Comparison of ENCODE assay signal across 9 cellular contexts in the genomic region with DNA sequence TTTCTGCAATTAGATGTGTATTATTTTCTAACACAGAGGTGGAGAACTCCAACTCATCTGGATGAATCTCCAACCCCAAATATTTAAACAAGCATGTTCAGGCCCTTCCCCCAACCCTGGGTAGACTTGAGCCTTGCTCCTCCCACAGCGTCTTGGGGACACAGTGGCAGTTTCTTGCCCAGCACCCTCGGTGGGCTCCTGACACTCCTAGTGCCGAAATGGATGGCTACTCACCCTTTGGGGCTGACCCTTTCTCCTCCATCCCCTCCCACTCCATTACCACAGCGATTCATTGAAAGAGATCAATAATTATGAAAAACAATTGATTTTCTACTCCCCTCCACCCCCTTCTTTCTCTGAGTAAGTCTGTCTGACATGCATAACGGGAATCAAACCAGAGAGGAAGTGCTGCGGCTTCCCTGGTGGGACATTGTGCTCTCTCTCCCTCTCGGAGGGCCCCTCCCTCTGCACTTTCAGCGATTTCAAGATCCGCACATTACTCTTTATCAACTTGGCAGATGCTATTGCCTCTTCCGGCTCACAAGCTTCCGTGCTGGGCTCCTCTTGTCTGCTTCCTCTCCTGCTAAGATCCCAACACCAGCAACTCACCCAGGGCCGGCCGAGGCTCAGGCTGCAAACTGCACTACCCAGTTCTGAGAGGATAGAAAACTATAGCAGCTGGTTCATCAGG.
A peak's percentile ranks its signal among the peaks of the same experiment; 100 is the strongest.
DNase-seq lines count a peak whose midpoint lies in the region; ATAC-seq and TF ChIP-seq lines count a peak whose summit lies in the region.
"Had no signal": no experiment of that assay in that cellular context is flagged by ENCODE, and none has a peak within 500 bp of the region (broad histone marks: within the 10 kb centered on the region; RNA-seq: fewer than 3 reads in every experiment).

No MANE protein-coding gene starts in this region.

- peak overlapping the region; percentile 28 for H3K4me3 ChIP-seq in effector memory CD4-positive, alpha-beta T cell (ENCODE audit: insufficient read depth, low read depth, low read length, poor library complexity, severe bottlenecking)
- peak overlapping the region in 2 of 4 donors; percentile 9 to 11 for H3K4me3 ChIP-seq in tibial nerve

- TF ChIP-seq CTCF in WTC11 (IDR thresholded peaks at IDR 0.05) (no peak), nephron (IDR thresholded peaks at IDR 0.05; ENCODE audit: unreplicated experiment in 3 of 3) (no peak), tibial nerve (IDR thresholded peaks at IDR 0.05) (no peak)

- ATAC-seq in WTC11 (peak; percentile 69), HG03469 (IDR thresholded peaks at IDR 0.05; ENCODE audit: unreplicated experiment) (no peak)

- peak in 1 of 2 donors; percentile 49 for TF ChIP-seq EP300 in tibial nerve (IDR thresholded peaks at IDR 0.05)

- H3K9me3 Mint-ChIP-seq in WTC11 (peaks cover 8% of the 10 kb centered on the region), nephron (peaks cover 3% of the 10 kb centered on the region)

- H3K9me3 ChIP-seq in effector memory CD4-positive, alpha-beta T cell (ENCODE audit: control insufficient read depth, low read length), result no peaks in the 10 kb centered on the region
- H3K9me3 ChIP-seq in tibial nerve, result peaks cover 0 to 5% (median 0%) of the 10 kb centered on the region in 4 donors

- CTCF ChIA-PET in WTC11 (lab: Charles Lee), result interaction anchor here (0.5 to 3.5 kb wide), 7 partner anchors 11 to 225 kb away, joined by 3 to 31 read pairs (median 5); no protein-coding TSS in a partner anchor

- H3K27ac ChIP-seq in effector memory CD4-positive, alpha-beta T cell (ENCODE audit: insufficient read depth, low read length, poor library complexity, severe bottlenecking), result no peak overlapping the region
- H3K27ac ChIP-seq in tibial nerve, result peak overlapping the region in 1 of 4 donors; percentile 22
- H3K27ac ChIP-seq: 22Rv1 had no signal

- 4 to 6% methylated on average over 13 of the region's 13 CpGs for WGBS in tibial nerve, 2 donors

- no peaks in the 10 kb centered on the region for H3K27me3 ChIP-seq in effector memory CD4-positive, alpha-beta T cell (replicated peaks; ENCODE audit: control insufficient read depth, insufficient read depth, low read length, poor library complexity, severe bottlenecking)
- no peaks in the 10 kb centered on the region for H3K27me3 ChIP-seq in tibial nerve

- TF ChIP-seq POLR2A in tibial nerve (IDR thresholded peaks at IDR 0.05), result no peak

- H3K4me1 ChIP-seq in effector memory CD4-positive, alpha-beta T cell (ENCODE audit: control insufficient read depth, insufficient read depth, low read length, poor library complexity, severe bottlenecking), result peaks cover 7% of the 10 kb centered on the region
- peaks cover 0 to 13% (median 2%) of the 10 kb centered on the region in 4 donors for H3K4me1 ChIP-seq in tibial nerve

- no peaks in the 10 kb centered on the region for H3K36me3 Mint-ChIP-seq in WTC11
- H3K36me3 Mint-ChIP-seq in nephron (ENCODE audit: low read depth), result no peaks in the 10 kb centered on the region

- H3K27me3 Mint-ChIP-seq in WTC11 (ENCODE audit: low read depth) (no peaks in the 10 kb centered on the region; the same call in 1 of the 2 replicates), nephron (ENCODE audit: low read depth) (peaks cover 8% of the 10 kb centered on the region)

- H3K27ac Mint-ChIP-seq in WTC11 (peak overlapping the region; percentile 12; the same call in 1 of the 2 replicates), nephron (peak overlapping the region; percentile 3 to 74 (median 62))

- H3K36me3 ChIP-seq in effector memory CD4-positive, alpha-beta T cell (ENCODE audit: control insufficient read depth, insufficient read depth, low read length), result no peaks in the 10 kb centered on the region
- no peaks in the 10 kb centered on the region for H3K36me3 ChIP-seq in tibial nerve

- POLR2A ChIA-PET in WTC11 (lab: Charles Lee), result no interaction called here

- peak; percentile 76 for DNase-seq in SIG-M5 treated with dmso at 0.1 percent for 504 hours (lab: John Stamatoyannopoulos, UW; ENCODE audit: unreplicated experiment)
- DNase-seq in SIG-M5 (lab: John Stamatoyannopoulos, UW), result no peak
- peak; percentile 15 for DNase-seq in WTC11 (ENCODE audit: low spot score)
- peak in 2 of 3 donors; percentile 5 to 6 for DNase-seq in effector memory CD4-positive, alpha-beta T cell
- peak; percentile 22 to 31 for DNase-seq in tibial nerve (ENCODE audit: low spot score in 2 of 2)
- DNase-seq in NCI-H748 treated with DMSO at 0.1 percent for 48 hours (lab: John Stamatoyannopoulos, UW), result no peak

- H3K4me3 Mint-ChIP-seq in WTC11, result peak overlapping the region; percentile 66
- H3K4me3 Mint-ChIP-seq in nephron, result peak overlapping the region; percentile 73 to 75 (median 74)

- H3K4me1 Mint-ChIP-seq in WTC11 (peaks cover 40% of the 10 kb centered on the region), nephron (peaks cover 13% of the 10 kb centered on the region)

TF ChIP-seq in WTC11, 78 proteins besides CTCF, POLR2A, EP300 and RAD21:
- TF ChIP-seq, protein P1, sequence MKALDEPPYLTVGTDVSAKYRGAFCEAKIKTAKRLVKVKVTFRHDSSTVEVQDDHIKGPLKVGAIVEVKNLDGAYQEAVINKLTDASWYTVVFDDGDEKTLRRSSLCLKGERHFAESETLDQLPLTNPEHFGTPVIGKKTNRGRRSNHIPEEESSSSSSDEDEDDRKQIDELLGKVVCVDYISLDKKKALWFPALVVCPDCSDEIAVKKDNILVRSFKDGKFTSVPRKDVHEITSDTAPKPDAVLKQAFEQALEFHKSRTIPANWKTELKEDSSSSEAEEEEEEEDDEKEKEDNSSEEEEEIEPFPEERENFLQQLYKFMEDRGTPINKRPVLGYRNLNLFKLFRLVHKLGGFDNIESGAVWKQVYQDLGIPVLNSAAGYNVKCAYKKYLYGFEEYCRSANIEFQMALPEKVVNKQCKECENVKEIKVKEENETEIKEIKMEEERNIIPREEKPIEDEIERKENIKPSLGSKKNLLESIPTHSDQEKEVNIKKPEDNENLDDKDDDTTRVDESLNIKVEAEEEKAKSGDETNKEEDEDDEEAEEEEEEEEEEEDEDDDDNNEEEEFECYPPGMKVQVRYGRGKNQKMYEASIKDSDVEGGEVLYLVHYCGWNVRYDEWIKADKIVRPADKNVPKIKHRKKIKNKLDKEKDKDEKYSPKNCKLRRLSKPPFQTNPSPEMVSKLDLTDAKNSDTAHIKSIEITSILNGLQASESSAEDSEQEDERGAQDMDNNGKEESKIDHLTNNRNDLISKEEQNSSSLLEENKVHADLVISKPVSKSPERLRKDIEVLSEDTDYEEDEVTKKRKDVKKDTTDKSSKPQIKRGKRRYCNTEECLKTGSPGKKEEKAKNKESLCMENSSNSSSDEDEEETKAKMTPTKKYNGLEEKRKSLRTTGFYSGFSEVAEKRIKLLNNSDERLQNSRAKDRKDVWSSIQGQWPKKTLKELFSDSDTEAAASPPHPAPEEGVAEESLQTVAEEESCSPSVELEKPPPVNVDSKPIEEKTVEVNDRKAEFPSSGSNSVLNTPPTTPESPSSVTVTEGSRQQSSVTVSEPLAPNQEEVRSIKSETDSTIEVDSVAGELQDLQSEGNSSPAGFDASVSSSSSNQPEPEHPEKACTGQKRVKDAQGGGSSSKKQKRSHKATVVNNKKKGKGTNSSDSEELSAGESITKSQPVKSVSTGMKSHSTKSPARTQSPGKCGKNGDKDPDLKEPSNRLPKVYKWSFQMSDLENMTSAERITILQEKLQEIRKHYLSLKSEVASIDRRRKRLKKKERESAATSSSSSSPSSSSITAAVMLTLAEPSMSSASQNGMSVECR (CRISPR knock-in tag; IDR thresholded peaks at IDR 0.05; ENCODE audit: borderline replicate concordance), result no peak
- TF ChIP-seq ETV6 (CRISPR knock-in tag; IDR thresholded peaks at IDR 0.05) (peak; percentile 86), CREM (CRISPR knock-in tag; IDR thresholded peaks at IDR 0.05) (0 out of 2 replicates have a peak, but pooled peaks have one; percentile 20), SMAD3 (CRISPR knock-in tag; IDR thresholded peaks at IDR 0.05; ENCODE audit: borderline replicate concordance) (no peak), ZNF138 (CRISPR knock-in tag; conservative IDR thresholded peaks at IDR 0.05) (no peak)
- TF ChIP-seq, protein P2, sequence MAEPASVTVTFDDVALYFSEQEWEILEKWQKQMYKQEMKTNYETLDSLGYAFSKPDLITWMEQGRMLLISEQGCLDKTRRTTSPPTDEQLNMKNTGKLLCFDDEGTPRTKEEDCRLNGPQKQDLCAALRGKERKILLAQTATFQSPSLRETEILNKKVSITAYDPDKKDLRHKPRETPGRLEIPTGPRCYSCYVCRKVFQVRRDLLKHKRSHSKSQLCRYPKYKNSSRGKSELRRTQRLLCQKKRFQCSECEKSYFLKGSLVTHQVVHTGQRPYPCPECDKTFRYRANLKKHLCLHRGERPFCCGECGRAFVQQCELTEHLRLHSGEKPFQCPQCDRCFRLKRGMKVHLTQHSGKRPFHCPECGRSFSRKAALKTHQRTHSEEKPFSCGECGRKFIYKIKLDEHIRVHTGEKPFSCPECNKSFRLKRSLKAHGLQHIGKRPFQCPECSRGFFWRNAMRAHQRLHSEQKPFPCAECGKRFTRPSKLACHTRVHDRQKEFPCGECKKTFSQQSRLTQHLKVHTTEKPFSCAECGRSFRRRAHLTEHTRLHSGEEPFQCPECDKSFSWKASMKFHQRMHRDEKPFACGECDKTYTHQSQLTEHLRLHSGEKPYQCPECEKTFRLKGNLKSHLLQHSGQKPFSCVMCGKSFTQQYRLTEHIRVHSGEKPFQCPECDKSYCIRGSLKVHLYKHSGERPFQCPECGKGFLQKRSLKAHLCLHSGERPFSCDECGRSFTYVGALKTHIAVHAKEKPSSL (CRISPR knock-in tag; conservative IDR thresholded peaks at IDR 0.05), result no peak
- TF ChIP-seq, protein P3, sequence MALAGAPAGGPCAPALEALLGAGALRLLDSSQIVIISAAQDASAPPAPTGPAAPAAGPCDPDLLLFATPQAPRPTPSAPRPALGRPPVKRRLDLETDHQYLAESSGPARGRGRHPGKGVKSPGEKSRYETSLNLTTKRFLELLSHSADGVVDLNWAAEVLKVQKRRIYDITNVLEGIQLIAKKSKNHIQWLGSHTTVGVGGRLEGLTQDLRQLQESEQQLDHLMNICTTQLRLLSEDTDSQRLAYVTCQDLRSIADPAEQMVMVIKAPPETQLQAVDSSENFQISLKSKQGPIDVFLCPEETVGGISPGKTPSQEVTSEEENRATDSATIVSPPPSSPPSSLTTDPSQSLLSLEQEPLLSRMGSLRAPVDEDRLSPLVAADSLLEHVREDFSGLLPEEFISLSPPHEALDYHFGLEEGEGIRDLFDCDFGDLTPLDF (CRISPR knock-in tag; IDR thresholded peaks at IDR 0.05), result no peak
- TF ChIP-seq, protein P4, sequence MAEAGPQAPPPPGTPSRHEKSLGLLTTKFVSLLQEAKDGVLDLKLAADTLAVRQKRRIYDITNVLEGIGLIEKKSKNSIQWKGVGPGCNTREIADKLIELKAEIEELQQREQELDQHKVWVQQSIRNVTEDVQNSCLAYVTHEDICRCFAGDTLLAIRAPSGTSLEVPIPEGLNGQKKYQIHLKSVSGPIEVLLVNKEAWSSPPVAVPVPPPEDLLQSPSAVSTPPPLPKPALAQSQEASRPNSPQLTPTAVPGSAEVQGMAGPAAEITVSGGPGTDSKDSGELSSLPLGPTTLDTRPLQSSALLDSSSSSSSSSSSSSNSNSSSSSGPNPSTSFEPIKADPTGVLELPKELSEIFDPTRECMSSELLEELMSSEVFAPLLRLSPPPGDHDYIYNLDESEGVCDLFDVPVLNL (CRISPR knock-in tag; IDR thresholded peaks at IDR 0.05; ENCODE audit: borderline replicate concordance, low read depth), result no peak

Comparison
In these comparisons a context has a peak if more than half of its experiments do, and no peak if none do; other contexts are left out.
1. DNase-seq: peak in SIG-M5 treated with dmso at 0.1 percent for 504 hours (single experiment), WTC11 (single experiment), effector memory CD4-positive, alpha-beta T cell (2 of 3) and tibial nerve (2 of 2); none in SIG-M5 (single experiment) and NCI-H748 treated with DMSO at 0.1 percent for 48 hours (single experiment).